Comparison of ENCODE assay signal across 9 cellular contexts in genomic region chr3:111978493-111978832, GRCh38. TPM values are rescaled to one million over a fixed set of nuclear protein-coding genes. Genes with fewer than 3 reads are reported as not detected.
DNase-seq lines count a peak whose midpoint lies in the region; ATAC-seq and TF ChIP-seq lines count a peak whose summit lies in the region.
"Had no signal": no experiment of that assay in that cellular context is flagged by ENCODE, and none has a peak within 500 bp of the region (broad histone marks: within the 10 kb centered on the region; RNA-seq: fewer than 3 reads in every experiment).

No MANE protein-coding gene starts in this region.

- peaks cover 46% of the 10 kb centered on the region for H3K79me2 ChIP-seq in PC-3 (ENCODE audit: low read length)

- peak overlapping the region; percentile 95 to 97 (median 96) for H3K4me3 Mint-ChIP-seq in CD4-positive, CD25-positive, alpha-beta regulatory T cell
- H3K4me3 Mint-ChIP-seq in endodermal cell, result peak overlapping the region; percentile 90

- no peak for ATAC-seq in CD4-positive, CD25-positive, alpha-beta regulatory T cell (ENCODE audit: low read depth in 2 of 2)
- ATAC-seq in PC-3 (peak; percentile 90; the same call in 1 of the 2 replicates), HG02623 (IDR thresholded peaks at IDR 0.05; ENCODE audit: unreplicated experiment) (no peak)

- peak overlapping the region; percentile 83 for H3K4me2 ChIP-seq in PC-3 (ENCODE audit: low read length)

- peaks cover 25 to 44% (median 38%) of the 10 kb centered on the region in 4 donors for H3K4me1 Mint-ChIP-seq in CD4-positive, CD25-positive, alpha-beta regulatory T cell
- peaks cover 4% of the 10 kb centered on the region for H3K4me1 Mint-ChIP-seq in endodermal cell

- peaks cover 31% of the 10 kb centered on the region for H3K4me1 ChIP-seq in CD4-positive, CD25-positive, alpha-beta regulatory T cell (ENCODE audit: control insufficient read depth, insufficient read depth, low read length, poor library complexity, severe bottlenecking)
- H3K4me1 ChIP-seq in PC-3 (ENCODE audit: insufficient read depth, low read length) (peaks cover 28% of the 10 kb centered on the region), endodermal cell (ENCODE audit: control insufficient read depth, insufficient read depth, low read length) (no peaks in the 10 kb centered on the region), neutrophil (ENCODE audit: control insufficient read depth in 1 of 2, insufficient read depth in 1 of 2, low read depth in 1 of 2, low read length in 1 of 2) (peaks cover 18 to 20% of the 10 kb centered on the region in 2 experiments)

- peak overlapping the region; percentile 92 to 96 (median 95) for H3K27ac Mint-ChIP-seq in CD4-positive, CD25-positive, alpha-beta regulatory T cell
- H3K27ac Mint-ChIP-seq in endodermal cell, result peak overlapping the region; percentile 84

- CTCF ChIA-PET in PC-3 (lab: Charles Lee), result interaction anchor here (0.6 to 2.6 kb wide), 10 partner anchors 9 to 302 kb away, joined by 3 to 28 read pairs (median 3); no protein-coding TSS in a partner anchor

- no peaks in the 10 kb centered on the region for H3K9me2 ChIP-seq in PC-3 (replicated peaks; ENCODE audit: low read length)

- intact Hi-C loops in PC-3 (cut with micrococcal nuclease), result loop anchor here (5.0 kb wide), 1 partner anchor 401 kb away; no protein-coding TSS in a partner anchor

- TSS peak; percentile 93 for BruUV-seq in PC-3 (replicated peaks; lab: Mats Ljungman, UMichigan)

- H3K9ac ChIP-seq in PC-3 (ENCODE audit: low read length) (peak overlapping the region; percentile 82), endodermal cell (ENCODE audit: extremely low read depth, low read length, poor library complexity, severe bottlenecking) (peak overlapping the region; percentile 74)

- no peaks in the 10 kb centered on the region for H4K20me1 ChIP-seq in PC-3 (ENCODE audit: low read length)

- TF ChIP-seq CTCF in PC-3 (conservative IDR thresholded peaks at IDR 0.05; ENCODE audit: low read depth, low read length) (no peak), endodermal cell (conservative IDR thresholded peaks at IDR 0.05) (no peak), neutrophil (IDR thresholded peaks at IDR 0.05) (no peak)

- WGBS in endodermal cell (ENCODE audit: insufficient coverage in 1 of 2, insufficient read length in 1 of 2), 2 experiments, result 28 to 34% methylated on average over 17 of the region's 17 CpGs

- no peaks in the 10 kb centered on the region for H3K27me3 ChIP-seq in CD4-positive, CD25-positive, alpha-beta regulatory T cell (ENCODE audit: control insufficient read depth, insufficient read depth, low read length)
- H3K27me3 ChIP-seq in PC-3 (ENCODE audit: low read length) (no peaks in the 10 kb centered on the region), endodermal cell (ENCODE audit: control insufficient read depth, insufficient read depth, low read length, poor library complexity, severe bottlenecking) (no peaks in the 10 kb centered on the region), neutrophil (peaks cover 22% of the 10 kb centered on the region)

- peak overlapping the region; percentile 99 for H3K4me3 ChIP-seq in CD4-positive, CD25-positive, alpha-beta regulatory T cell (ENCODE audit: low read depth, low read length)
- H3K4me3 ChIP-seq in PC-3 (ENCODE audit: low read length), result peak overlapping the region; percentile 80
- peak overlapping the region; percentile 96 for H3K4me3 ChIP-seq in endodermal cell (ENCODE audit: low read length)
- H3K4me3 ChIP-seq in neutrophil (ENCODE audit: low read depth in 1 of 2, low read length in 1 of 2), result peak overlapping the region; percentile 72 to 88

- H3K9me3 Mint-ChIP-seq in CD4-positive, CD25-positive, alpha-beta regulatory T cell, result no peaks in the 10 kb centered on the region
- no peaks in the 10 kb centered on the region for H3K9me3 Mint-ChIP-seq in endodermal cell

- H2AFZ ChIP-seq in PC-3 (ENCODE audit: low read length), result peak overlapping the region; percentile 88

- H3K9me3 ChIP-seq in CD4-positive, CD25-positive, alpha-beta regulatory T cell (ENCODE audit: control insufficient read depth in 2 of 2, low read length in 2 of 2), result no peaks in the 10 kb centered on the region
- no peaks in the 10 kb centered on the region for H3K9me3 ChIP-seq in PC-3 (ENCODE audit: low read length)
- no peaks in the 10 kb centered on the region for H3K9me3 ChIP-seq in endodermal cell (ENCODE audit: control insufficient read depth, low read length)
- H3K9me3 ChIP-seq in neutrophil, result no peaks in the 10 kb centered on the region

- no peaks in the 10 kb centered on the region for H3K36me3 ChIP-seq in CD4-positive, CD25-positive, alpha-beta regulatory T cell (ENCODE audit: control insufficient read depth, insufficient read depth, low read length)
- H3K36me3 ChIP-seq in PC-3 (ENCODE audit: low read depth, low read length), result peaks cover 21% of the 10 kb centered on the region
- H3K36me3 ChIP-seq in endodermal cell (ENCODE audit: control insufficient read depth, insufficient read depth, low read length), result peaks cover 27% of the 10 kb centered on the region
- no peaks in the 10 kb centered on the region for H3K36me3 ChIP-seq in neutrophil

- POLR2A ChIA-PET in PC-3 (lab: Charles Lee; ENCODE audit: unreplicated experiment), result interaction anchor here (0.6 to 1.0 kb wide), 8 partner anchors 15 to 179 kb away, joined by 3 to 18 read pairs (median 4); no protein-coding TSS in a partner anchor

- DNase-seq in CD4-positive, CD25-positive, alpha-beta regulatory T cell, result no peak
- DNase-seq in PC-3, result no peak
- DNase-seq in endodermal cell, result no peak
- no peak for DNase-seq in H4 (ENCODE audit: low spot score)
- no peak for DNase-seq in central memory CD4-positive, alpha-beta T cell
- DNase-seq in NCI-H82 treated with DMSO at 0.1 percent for 48 hours (lab: John Stamatoyannopoulos, UW; ENCODE audit: unreplicated experiment), result no peak

- H3K36me3 Mint-ChIP-seq in CD4-positive, CD25-positive, alpha-beta regulatory T cell, result peaks cover 3% of the 10 kb centered on the region
- H3K36me3 Mint-ChIP-seq in endodermal cell (ENCODE audit: low read depth), result peaks cover 12% of the 10 kb centered on the region

- peak overlapping the region; percentile 81 for H3K27ac ChIP-seq in CD4-positive, CD25-positive, alpha-beta regulatory T cell (ENCODE audit: insufficient read depth, low read length, poor library complexity, severe bottlenecking)
- H3K27ac ChIP-seq in PC-3 (ENCODE audit: low read length) (peak overlapping the region; percentile 29), endodermal cell (ENCODE audit: low read depth, low read length) (no peak overlapping the region), neutrophil (peak overlapping the region; percentile 77)

- H3F3A ChIP-seq in PC-3 (ENCODE audit: low read length, unreplicated experiment), result peaks cover 6% of the 10 kb centered on the region

- H3K27me3 Mint-ChIP-seq in CD4-positive, CD25-positive, alpha-beta regulatory T cell, result peaks cover 11% of the 10 kb centered on the region
- H3K27me3 Mint-ChIP-seq in endodermal cell (ENCODE audit: insufficient read depth), result no peaks in the 10 kb centered on the region

RNA-seq across cellular contexts. Expression of gene ABHD10, which starts 0.4 kb away (rescaled TPM):
- total RNA-seq in CD4-positive, CD25-positive, alpha-beta regulatory T cell, result 18.8 TPM
- polyA plus RNA-seq in CD4-positive, CD25-positive, alpha-beta regulatory T cell, result 10 to 100 TPM; 23.1 to 37.2 (median 35.1) TPM
- total RNA-seq in PC-3 (2014; rRNA removed) (29.1 and 45.0 TPM in 2 replicates), endodermal cell (10 to 100 TPM; 27.9 to 38.1 TPM)
- 66.3 TPM for polyA plus RNA-seq in endodermal cell (2013, experiment 1 of 2)
- 56.1 TPM for polyA plus RNA-seq in endodermal cell (2013, experiment 2 of 2)
- total RNA-seq in H4 (2014; rRNA removed; shearing (Covaris generic)), result 34.1 and 44.1 TPM in 2 replicates

RNA-seq across cellular contexts. Expression of gene TAGLN3, which starts 20.3 kb away (rescaled TPM):
- total RNA-seq in CD4-positive, CD25-positive, alpha-beta regulatory T cell, result not detected
- polyA plus RNA-seq in CD4-positive, CD25-positive, alpha-beta regulatory T cell, result not detected
- total RNA-seq in PC-3 (2014; rRNA removed), result 2.6 and 4.3 TPM in 2 replicates
- total RNA-seq in endodermal cell, result 1 to 10 TPM; 1.4 to 3.7 TPM
- polyA plus RNA-seq in endodermal cell (2013, experiment 1 of 2), result 294 TPM
- 279 TPM for polyA plus RNA-seq in endodermal cell (2013, experiment 2 of 2)
- total RNA-seq in H4 (2014; rRNA removed; shearing (Covaris generic)), result not detected in 2 replicates
- total RNA-seq: pulmonary artery endothelial cell had no signal

RNA-seq across cellular contexts. Expression of gene TMPRSS7, which starts 56.1 kb away (rescaled TPM):
- not detected for total RNA-seq in CD4-positive, CD25-positive, alpha-beta regulatory T cell
- polyA plus RNA-seq in CD4-positive, CD25-positive, alpha-beta regulatory T cell, result not detected
- 0.33 TPM in 1 of 2 replicates, not detected in the other for total RNA-seq in PC-3 (2014; rRNA removed)
- total RNA-seq in endodermal cell, result not detected
- polyA plus RNA-seq in endodermal cell (2013, experiment 1 of 2), result 0.28 TPM
- 0.17 TPM for polyA plus RNA-seq in endodermal cell (2013, experiment 2 of 2)
- total RNA-seq in H4 (2014; rRNA removed; shearing (Covaris generic)), result 0.12 TPM in 1 of 2 replicates, not detected in the other
- total RNA-seq: pulmonary artery endothelial cell had no signal
